8 cellular contexts compared by ENCODE assay signal in the genomic region with DNA sequence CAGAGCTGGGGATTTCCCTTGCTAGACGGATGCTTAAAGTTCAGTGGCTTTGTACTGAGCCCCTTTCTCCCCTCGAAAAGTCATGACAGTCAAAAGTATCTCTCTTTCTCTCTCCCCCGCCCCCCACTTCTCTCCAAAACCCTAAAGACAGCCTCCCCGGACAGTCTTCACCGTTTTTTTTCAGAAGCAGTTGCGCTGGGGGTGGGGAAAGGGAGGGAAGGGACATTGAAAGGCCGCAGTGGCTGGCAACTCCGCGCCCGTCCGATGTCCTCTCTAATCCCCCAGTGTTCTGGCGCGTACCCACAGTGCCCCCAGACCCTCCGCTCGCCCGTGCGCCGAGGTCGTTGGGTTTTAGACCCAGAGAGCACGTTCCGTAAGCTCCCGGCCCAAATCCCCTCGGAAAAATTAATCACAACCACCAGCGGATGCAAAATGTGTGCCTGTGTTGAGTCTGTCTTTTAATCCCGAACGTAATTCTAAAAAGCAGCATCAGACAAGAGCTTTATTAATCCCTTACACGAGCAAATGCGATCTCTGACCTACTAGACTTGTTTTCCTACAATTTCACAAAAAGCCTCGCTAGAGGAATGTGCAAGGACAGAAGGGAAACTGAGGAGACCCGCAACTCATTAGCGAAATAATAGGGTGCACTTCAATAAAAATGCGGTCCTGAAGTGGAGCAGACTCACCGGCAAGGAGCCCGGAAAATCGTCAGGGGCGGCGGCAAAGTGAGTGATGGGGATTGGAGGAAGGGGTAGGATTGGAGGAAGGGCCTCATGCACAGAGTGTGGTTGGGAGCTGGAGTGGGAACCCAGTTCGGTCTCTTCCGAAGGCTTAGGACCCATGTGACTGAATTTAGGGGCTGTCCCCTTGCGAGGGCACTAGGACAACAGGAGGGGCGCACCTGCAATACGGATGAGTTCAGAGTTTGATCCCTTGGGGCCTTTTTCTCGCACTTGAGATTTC.
DNase-seq lines count a peak whose midpoint lies in the region; ATAC-seq and TF ChIP-seq lines count a peak whose summit lies in the region.

No MANE protein-coding gene starts in this region.

- H3K9me3 Mint-ChIP-seq in stimulated activated naive CD8-positive, alpha-beta T cell treated with anti-CD3 and anti-CD28 coated beads, Interleukin-15, amount 100 ng/mL, for 72 hours = peaks cover 0 to 5% of the 10 kb centered on the region in 2 donors

- H3K27ac Mint-ChIP-seq in stimulated activated naive CD8-positive, alpha-beta T cell treated with anti-CD3 and anti-CD28 coated beads, Interleukin-15, amount 100 ng/mL, for 72 hours = peak overlapping the region; percentile 64 to 93

- no peak overlapping the region for H3K9ac ChIP-seq in iPS-20b (ENCODE audit: low read depth, low read length)

- H3K9me3 ChIP-seq in HAP-1 (no peaks in the 10 kb centered on the region), iPS-20b (ENCODE audit: insufficient read depth, low read depth, low read length) (peaks cover 7% of the 10 kb centered on the region; the same call in 1 of the 2 replicates)

- H3K27me3 ChIP-seq in HAP-1 (ENCODE audit: low read depth) = no peaks in the 10 kb centered on the region; the same call in 1 of the 2 replicates
- H3K27me3 ChIP-seq in iPS-20b (ENCODE audit: insufficient read depth, low read length) = peaks cover 100% of the 10 kb centered on the region

- H3K36me3 ChIP-seq in HAP-1 (replicated peaks) = no peaks in the 10 kb centered on the region
- no peaks in the 10 kb centered on the region for H3K36me3 ChIP-seq in iPS-20b (ENCODE audit: insufficient read depth, low read depth, low read length)

- ATAC-seq in stimulated activated naive CD8-positive, alpha-beta T cell treated with anti-CD3 and anti-CD28 coated beads, Interleukin-15, amount 100 ng/mL, for 72 hours = no peak
- ATAC-seq in GM21529 (IDR thresholded peaks at IDR 0.05; ENCODE audit: unreplicated experiment) (no peak), HG03039 (IDR thresholded peaks at IDR 0.05; ENCODE audit: unreplicated experiment) (no peak)

- peak overlapping the region; percentile 95 for H3K4me3 ChIP-seq in AG09309 (ENCODE audit: control insufficient read depth, low read depth, low read length)
- H3K4me3 ChIP-seq in HAP-1 = peak overlapping the region; percentile 47
- peak overlapping the region; percentile 73 for H3K4me3 ChIP-seq in iPS-20b (ENCODE audit: low read length)

- H3K4me3 Mint-ChIP-seq in stimulated activated naive CD8-positive, alpha-beta T cell treated with anti-CD3 and anti-CD28 coated beads, Interleukin-15, amount 100 ng/mL, for 72 hours = peak overlapping the region; percentile 89 to 94

- H3K4me1 ChIP-seq in HAP-1 (no peaks in the 10 kb centered on the region), iPS-20b (ENCODE audit: insufficient read depth, low read length) (peaks cover 8% of the 10 kb centered on the region; the same call in 1 of the 2 replicates)

- in situ Hi-C loops in HAP-1 (cut with MboI; ENCODE audit: low sequenced_read_pairs) = loop anchor here (25.0 kb wide), 1 partner anchor 1248 kb away; a partner anchor contains a TSS

- peaks cover 38% of the 10 kb centered on the region for H3K27me3 Mint-ChIP-seq in stimulated activated naive CD8-positive, alpha-beta T cell treated with anti-CD3 and anti-CD28 coated beads, Interleukin-15, amount 100 ng/mL, for 72 hours

- peaks cover 44% of the 10 kb centered on the region for H3K4me1 Mint-ChIP-seq in stimulated activated naive CD8-positive, alpha-beta T cell treated with anti-CD3 and anti-CD28 coated beads, Interleukin-15, amount 100 ng/mL, for 72 hours

- H3K27ac ChIP-seq in iPS-20b (ENCODE audit: low read length) = no peak overlapping the region

- TF ChIP-seq CTCF in AG09309 (IDR thresholded peaks at IDR 0.05; ENCODE audit: control insufficient read depth, insufficient read depth, low read depth, low read length, missing control alignments) = no peak

- DNase-seq in AG09309 (ENCODE audit: low read depth) = no peak
- DNase-seq in HAP-1 (ENCODE audit: low spot score in 2 of 2) = no peak
- DNase-seq in activated naive CD4-positive, alpha-beta T cell treated with anti-CD3 and anti-CD28 coated beads, Interleukin-2, amount 50 U/mL, for 16 hours = peak; percentile 20
- DNase-seq in stimulated activated naive CD8-positive, alpha-beta T cell treated with anti-CD3 and anti-CD28 coated beads, Interleukin-15, amount 100 ng/mL, for 72 hours = no peak
- DNase-seq in NCI-H446 (lab: John Stamatoyannopoulos, UW) = no peak
